20 cellular contexts compared by ENCODE assay signal in genomic region chr11:74953448-74953847, GRCh38.
"Had no signal": no experiment of that assay in that cellular context is flagged by ENCODE, and none has a peak within 500 bp of the region (broad histone marks: within the 10 kb centered on the region; RNA-seq: fewer than 3 reads in every experiment).

No MANE protein-coding gene starts in this region.

- H3K9ac ChIP-seq: neural progenitor cell had no signal

- H3K36me3 ChIP-seq: neural progenitor cell, pancreas, tibial artery, vagina had no signal

- DNase-seq: activated CD4-positive, alpha-beta memory T cell treated with anti-CD3 and anti-CD28 coated beads for 36 hours; activated CD4-positive, alpha-beta T cell treated with anti-CD3 and anti-CD28 coated beads for 1 hour; activated naive CD4-positive, alpha-beta T cell treated with anti-CD3 and anti-CD28 coated beads for 36 hours; amniotic stem cell; brain microvascular endothelial cell; cerebellar nuclear complex; dermis blood vessel endothelial cell; kidney; left ventricle myocardium inferior; mesenchymal stem cell; pancreas; retina; stimulated activated CD4-positive, alpha-beta T cell treated with anti-CD3 and anti-CD28 coated beads, Interleukin-15, amount 100 ng/mL, for 24 hours; stimulated activated CD4-positive, alpha-beta T cell treated with anti-CD3 and anti-CD28 coated beads, Interleukin-4, amount 100 ng/mL, for 4 hours; tibial artery had no signal

- H3K4me3 Mint-ChIP-seq: activated CD4-positive, alpha-beta memory T cell treated with anti-CD3 and anti-CD28 coated beads for 36 hours; activated naive CD4-positive, alpha-beta T cell treated with anti-CD3 and anti-CD28 coated beads for 36 hours; activated T-helper 1 cell treated with anti-CD3 and anti-CD28 coated beads, Interleukin-12 subunit alpha, Interleukin-12 subunit beta, Interleukin-2, Interleukin-4 antibody, amounts not matched to agents 30 ng/mL and 10 ng/mL and 1 ng/mL, durations not matched to agents 14 hours and 24 hours and 36 hours; neural progenitor cell; T-helper 2 cell treated with Interferon-gamma antibody and Interleukin-4, amounts not matched to agents 5 μg/mL and 100 μg/mL, for 36 hours had no signal

- FAIRE-seq: kidney, pancreas had no signal

- ATAC-seq: gastroesophageal sphincter, pancreas had no signal

- H3K27ac ChIP-seq: brain microvascular endothelial cell, gastroesophageal sphincter, neural progenitor cell, pancreas, tibial artery, vagina had no signal

- H3K27me3 Mint-ChIP-seq: activated CD4-positive, alpha-beta memory T cell treated with anti-CD3 and anti-CD28 coated beads for 36 hours had no signal

- H3K4me2 ChIP-seq: neural progenitor cell had no signal

- H3K27ac Mint-ChIP-seq: activated CD4-positive, alpha-beta memory T cell treated with anti-CD3 and anti-CD28 coated beads for 36 hours; activated naive CD4-positive, alpha-beta T cell treated with anti-CD3 and anti-CD28 coated beads for 36 hours; activated T-helper 1 cell treated with anti-CD3 and anti-CD28 coated beads, Interleukin-12 subunit alpha, Interleukin-12 subunit beta, Interleukin-2, Interleukin-4 antibody, amounts not matched to agents 30 ng/mL and 10 ng/mL and 1 ng/mL, durations not matched to agents 14 hours and 24 hours and 36 hours; neural progenitor cell; T-helper 2 cell treated with Interferon-gamma antibody and Interleukin-4, amounts not matched to agents 5 μg/mL and 100 μg/mL, for 36 hours had no signal

- H3K9me3 Mint-ChIP-seq: activated CD4-positive, alpha-beta memory T cell treated with anti-CD3 and anti-CD28 coated beads for 36 hours; activated naive CD4-positive, alpha-beta T cell treated with anti-CD3 and anti-CD28 coated beads for 36 hours; activated T-helper 1 cell treated with anti-CD3 and anti-CD28 coated beads, Interleukin-12 subunit alpha, Interleukin-12 subunit beta, Interleukin-2, Interleukin-4 antibody, amounts not matched to agents 30 ng/mL and 10 ng/mL and 1 ng/mL, durations not matched to agents 14 hours and 24 hours and 36 hours; T-helper 2 cell treated with Interferon-gamma antibody and Interleukin-4, amounts not matched to agents 5 μg/mL and 100 μg/mL, for 36 hours had no signal

- H3K9me3 ChIP-seq: gastroesophageal sphincter, left ventricle myocardium inferior, pancreas, tibial artery, vagina had no signal

- H3K4me3 ChIP-seq: gastroesophageal sphincter, left ventricle myocardium inferior, neural progenitor cell, pancreas, tibial artery, vagina had no signal

- H3K27me3 ChIP-seq: brain microvascular endothelial cell, gastroesophageal sphincter, neural progenitor cell, pancreas, tibial artery, vagina had no signal

- H2AFZ ChIP-seq: neural progenitor cell had no signal
